In genomic region chr1:50189369-50189768, GRCh38 we compare ENCODE assay signal across 24 cellular contexts.
"Had no signal": no experiment of that assay in that cellular context is flagged by ENCODE, and none has a peak within 500 bp of the region (broad histone marks: within the 10 kb centered on the region; RNA-seq: fewer than 3 reads in every experiment).

No MANE protein-coding gene starts in this region.

- H3K9me3 ChIP-seq: MG63, SJSA1 had no signal

- H3K4me3 ChIP-seq: MG63, SJSA1, SK-N-MC had no signal

- H3K36me3 ChIP-seq: MG63, SJSA1 had no signal

- DNase-seq: IMR-90, Karpas-422, KG1, MG63, NCI-H1092, NCI-H1105 treated with DMSO at 0.1 percent for 48 hours, NCI-H1417 treated with DMSO at 0.1 percent for 48 hours, NCI-H146, NCI-H1694 treated with DMSO at 0.1 percent for 48 hours, NCI-H1930, NCI-H2081, NCI-H2107, NCI-H2171, NCI-H226, NCI-H446, NCI-H510A, NCI-H524 treated with DMSO at 0.1 percent for 48 hours, NCI-H774, Right ventricle myocardium superior, RPMI8226, SIG-M5 had no signal

- H3K27ac ChIP-seq: SJSA1, SK-N-MC had no signal

- ATAC-seq: HepG2 had no signal

- H3K4me1 ChIP-seq: SJSA1 had no signal

- H3K27me3 ChIP-seq: MG63, SJSA1 had no signal
